Comparison of ENCODE assay signal across 8 cellular contexts in genomic region chr17:67378444-67379250, GRCh38. TPM values are rescaled to one million over a fixed set of nuclear protein-coding genes. Genes with fewer than 3 reads are reported as not detected.
DNase-seq lines count a peak whose midpoint lies in the region; ATAC-seq and TF ChIP-seq lines count a peak whose summit lies in the region.

No MANE protein-coding gene starts in this region.

- H3K9me3 ChIP-seq in lower lobe of right lung: no peaks in the 10 kb centered on the region

- H3K4me3 ChIP-seq in dorsolateral prefrontal cortex (peak overlapping the region; percentile 45 to 94 (median 87)), lower lobe of right lung (peak overlapping the region; percentile 95)

- peak; percentile 81 for TF ChIP-seq CTCF in GM12874 (IDR thresholded peaks at IDR 0.05; ENCODE audit: insufficient read depth, low read depth, low read length)
- TF ChIP-seq CTCF in dorsolateral prefrontal cortex (IDR thresholded peaks at IDR 0.05 in 54 of 56, conservative IDR thresholded peaks at IDR 0.05 in 2 of 56; ENCODE audit: low read depth in 1 of 56, partially characterized antibody in 56 of 56): peak; percentile 26 to 96 (median 70)
- peak; percentile 58 for TF ChIP-seq CTCF in lower lobe of right lung (IDR thresholded peaks at IDR 0.05)

- H3K27ac ChIP-seq in dorsolateral prefrontal cortex: peak overlapping the region; percentile 69 to 97 (median 93)
- H3K27ac ChIP-seq in lower lobe of right lung: peak overlapping the region; percentile 91

- H3K27me3 ChIP-seq in dorsolateral prefrontal cortex (no peaks in the 10 kb centered on the region), lower lobe of right lung (ENCODE audit: low read depth) (no peaks in the 10 kb centered on the region)

- peaks cover 24% of the 10 kb centered on the region for H3K4me1 ChIP-seq in lower lobe of right lung

- intact Hi-C loops in dorsolateral prefrontal cortex (cut with DNase I): loop anchor here (2.0 to 10.0 kb wide), 5 partner anchors 96 to 336 kb away; partner anchors contain the start of gene NOL11 (in 1 of the 2)
- intact Hi-C loops in lower lobe of right lung (cut with DNase I): loop anchor here (5.0 kb wide), 1 partner anchor 309 kb away; no protein-coding TSS in a partner anchor

- DNase-seq in NCI-H460 (ENCODE audit: extremely low read depth, low read depth) (peak; percentile 68), dorsolateral prefrontal cortex (peak; percentile 30 to 79 (median 54)), lower lobe of right lung (peak; percentile 81)
- peak; percentile 72 for DNase-seq in activated CD4-positive, alpha-beta T cell treated with anti-CD3 and anti-CD28 coated beads, Interleukin-2, amount 50 U/mL, for 4 hours
- peak; percentile 68 to 69 for DNase-seq in stimulated activated CD4-positive, alpha-beta T cell treated with anti-CD3 and anti-CD28 coated beads, Interleukin-4, amount 100 ng/mL, for 48 hours (ENCODE audit: low read depth in 2 of 2)

- ATAC-seq in HG03135 (IDR thresholded peaks at IDR 0.05; ENCODE audit: unreplicated experiment) (peak; percentile 34), lower lobe of right lung (peak; percentile 74 to 85), HG02884 (IDR thresholded peaks at IDR 0.05; ENCODE audit: unreplicated experiment) (no peak)

- no peaks in the 10 kb centered on the region for H3K36me3 ChIP-seq in lower lobe of right lung

RNA-seq across cellular contexts. Expression of gene PITPNC1, which starts 1.6 kb away (rescaled TPM):
- total RNA-seq in NCI-H460 (2014; rRNA removed; shearing (Covaris generic)): 34.5 and 34.8 TPM in 2 replicates
- polyA plus RNA-seq in NCI-H460 (2014; cell fraction: nucleus; rRNA removed): 2.8 and 7.0 TPM in 2 replicates
- total RNA-seq in dorsolateral prefrontal cortex (100 to 1,000 TPM in 15 of 120 experiments, 10 to 100 TPM in 105; 38.9 to 154 (median 76.7) TPM), lower lobe of right lung (23.7 TPM)

RNA-seq across cellular contexts. Expression of gene PSMD12, which starts 12.3 kb away (rescaled TPM):
- 32.6 and 39.9 TPM in 2 replicates for total RNA-seq in NCI-H460 (2014; rRNA removed; shearing (Covaris generic))
- 14.4 and 28.0 TPM in 2 replicates for polyA plus RNA-seq in NCI-H460 (2014; cell fraction: nucleus; rRNA removed)
- total RNA-seq in dorsolateral prefrontal cortex (10 to 100 TPM; 32.9 to 84.7 (median 64.1) TPM), lower lobe of right lung (41.3 TPM)
